In the genomic region with DNA sequence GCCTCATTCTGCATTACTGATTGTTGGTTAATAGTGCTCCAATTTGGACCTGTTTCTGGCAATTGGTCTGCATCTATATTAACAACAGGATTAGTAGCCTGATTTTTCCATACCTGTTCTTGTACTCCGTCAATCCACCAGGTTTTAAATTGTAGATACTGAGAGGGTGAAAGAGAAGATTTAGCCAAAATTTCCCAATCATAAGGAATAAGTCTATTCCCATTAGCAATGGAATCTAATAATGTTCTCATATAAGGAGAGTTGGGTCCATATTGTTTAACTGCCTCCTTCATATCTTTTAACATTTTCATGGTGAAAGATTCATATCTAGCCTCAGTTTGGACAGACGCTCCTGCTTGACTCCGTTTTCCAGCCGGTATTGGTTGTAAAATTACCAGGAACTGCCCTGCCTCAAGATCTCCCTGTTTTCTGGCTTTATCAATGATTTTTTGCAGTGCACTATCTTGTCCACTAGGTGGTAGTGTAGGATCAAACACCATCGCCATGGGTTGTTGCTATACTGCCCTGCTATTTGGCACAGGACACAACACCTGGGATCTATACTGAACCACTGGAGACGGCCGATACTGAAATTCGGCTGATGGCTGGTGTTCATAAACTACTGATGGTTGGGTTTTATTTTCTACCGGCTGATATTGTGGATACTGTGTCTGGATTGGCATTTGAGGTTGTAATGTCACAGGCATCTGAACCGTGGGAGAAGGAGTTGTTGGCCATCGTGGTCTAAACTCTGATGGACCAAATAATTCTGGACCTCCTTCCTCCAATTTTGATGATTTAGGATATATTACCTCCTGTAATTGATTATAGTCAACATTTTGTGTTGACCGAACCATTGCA, we compare ENCODE assay signal across 2 cellular contexts.
A peak's percentile ranks its signal among the peaks of the same experiment; 100 is the strongest.
TF ChIP-seq lines count a peak whose summit lies in the region.

No MANE protein-coding gene starts in this region.

TF ChIP-seq in A549, 52 proteins besides CTCF, POLR2A, EP300 and RAD21:
- TF ChIP-seq SMC3 (IDR thresholded peaks at IDR 0.05), result peak; percentile 92
- TF ChIP-seq ZNF302 (CRISPR knock-in tag; IDR thresholded peaks at IDR 0.05), result no peak
- no peak for TF ChIP-seq KDM5A (IDR thresholded peaks at IDR 0.05)
- TF ChIP-seq ZSCAN20 (CRISPR knock-in tag; IDR thresholded peaks at IDR 0.05), result no peak
- no peak for TF ChIP-seq NPAS2 (CRISPR knock-in tag; IDR thresholded peaks at IDR 0.05; ENCODE audit: borderline replicate concordance)
- no peak for TF ChIP-seq CHD2 (IDR thresholded peaks at IDR 0.05; ENCODE audit: low read length, partially characterized antibody)
- TF ChIP-seq NFE2L2 (conservative IDR thresholded peaks at IDR 0.05; ENCODE audit: low read length), result no peak
- TF ChIP-seq, protein P1, sequence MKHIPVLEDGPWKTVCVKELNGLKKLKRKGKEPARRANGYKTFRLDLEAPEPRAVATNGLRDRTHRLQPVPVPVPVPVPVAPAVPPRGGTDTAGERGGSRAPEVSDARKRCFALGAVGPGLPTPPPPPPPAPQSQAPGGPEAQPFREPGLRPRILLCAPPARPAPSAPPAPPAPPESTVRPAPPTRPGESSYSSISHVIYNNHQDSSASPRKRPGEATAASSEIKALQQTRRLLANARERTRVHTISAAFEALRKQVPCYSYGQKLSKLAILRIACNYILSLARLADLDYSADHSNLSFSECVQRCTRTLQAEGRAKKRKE (CRISPR knock-in tag; IDR thresholded peaks at IDR 0.05; ENCODE audit: low read depth), result no peak

TF ChIP-seq in GM12891, 5 proteins besides CTCF, POLR2A, EP300 and RAD21:
- 0 out of 2 replicates have a peak, but pooled peaks have one; percentile 4 for TF ChIP-seq SPI1 (IDR thresholded peaks at IDR 0.05; ENCODE audit: low read depth, low read length)
- no peak for TF ChIP-seq POU2F2 (IDR thresholded peaks at IDR 0.05; ENCODE audit: low read depth, low read length)
- no peak for TF ChIP-seq TAF1 (IDR thresholded peaks at IDR 0.05; ENCODE audit: low read depth, low read length)
- TF ChIP-seq POLR2AphosphoS5 (IDR thresholded peaks at IDR 0.05; ENCODE audit: low read depth, low read length), result no peak
- TF ChIP-seq PAX5 (IDR thresholded peaks at IDR 0.05; ENCODE audit: insufficient read depth, low read length, severe bottlenecking), result no peak
TF ChIP-seq in GM12891: peak in this region for 1.
